Comparison of ENCODE assay signal across 7 cellular contexts in genomic region chr11:65454696-65455456, GRCh38. TPM values are rescaled to one million over a fixed set of nuclear protein-coding genes. Genes with fewer than 3 reads are reported as not detected.
DNase-seq lines count a peak whose midpoint lies in the region; ATAC-seq, FAIRE-seq and TF ChIP-seq lines count a peak whose summit lies in the region.

No MANE protein-coding gene starts in this region.

- peaks cover 32% of the 10 kb centered on the region for H3K4me1 Mint-ChIP-seq in activated B cell treated with CpG ODN at 0.5 μM for 24 hours

- TF ChIP-seq CTCF in activated B cell treated with CpG ODN at 0.5 μM for 24 hours (IDR thresholded peaks at IDR 0.05) (no peak), kidney (IDR thresholded peaks at IDR 0.05; ENCODE audit: borderline replicate concordance, extremely low read depth, insufficient read depth) (no peak)

- H3K4me3 ChIP-seq in kidney (ENCODE audit: low read length in 2 of 2): peak overlapping the region; percentile 69 to 77

- no peaks in the 10 kb centered on the region for H3K9me3 ChIP-seq in kidney (ENCODE audit: control insufficient read depth in 1 of 2, low read length in 2 of 2)

- H3K4me3 Mint-ChIP-seq in activated B cell treated with CpG ODN at 0.5 μM for 24 hours: peak overlapping the region; percentile 95

- CTCF ChIA-PET in activated B cell treated with CpG ODN at 0.5 μM for 24 hours (lab: Charles Lee): interaction anchor here (0.7 kb wide), 1 partner anchor 39 kb away, joined by 3 read pairs; no protein-coding TSS in a partner anchor

- H3K36me3 Mint-ChIP-seq in activated B cell treated with CpG ODN at 0.5 μM for 24 hours (ENCODE audit: low read depth): peaks cover 5% of the 10 kb centered on the region

- intact Hi-C loops in activated B cell treated with CpG ODN at 0.5 μM for 24 hours (cut with micrococcal nuclease): loop anchor here (1.0 kb wide), 3 partner anchors 14 to 39 kb away; no protein-coding TSS in a partner anchor
- intact Hi-C loops in kidney (cut with DNase I): no loop called here

- POLR2A ChIA-PET in activated B cell treated with CpG ODN at 0.5 μM for 24 hours (lab: Charles Lee): interaction anchor here (0.6 to 2.7 kb wide), 19 partner anchors 8 to 75 kb away, joined by 3 to 35 read pairs (median 5); partner anchors contain the start of genes MALAT1 and NEAT1

- ATAC-seq in HG02610 (IDR thresholded peaks at IDR 0.05; ENCODE audit: unreplicated experiment) (peak; percentile 84), activated B cell treated with CpG ODN at 0.5 μM for 24 hours (ENCODE audit: low read depth) (peak; percentile 98)

- H3K27ac ChIP-seq in caudate nucleus (ENCODE audit: low read depth, low read length) (peak overlapping the region; percentile 90), kidney (ENCODE audit: low read depth in 2 of 2, low read length in 2 of 2) (peak overlapping the region; percentile 63 to 90)

- DNase-seq in GM12891 (ENCODE audit: insufficient read length, low spot score): peak; percentile 94
- peak; percentile 75 to 78 for DNase-seq in NCI-H187 (lab: John Stamatoyannopoulos, UW)
- DNase-seq in activated B cell treated with CpG ODN at 0.5 μM for 24 hours: peak; percentile 83
- DNase-seq in caudate nucleus (lab: John Stamatoyannopoulos, UW): peak in 57 of 61 donors; percentile 42 to 93 (median 82)
- DNase-seq in kidney: peak; percentile 95
- peak; percentile 48 to 66 for DNase-seq in stimulated activated CD4-positive, alpha-beta T cell treated with anti-CD3 and anti-CD28 coated beads, Interleukin-1b, Interleukin-23, amount 100 ng/mL, for 1 hour (ENCODE audit: low read depth in 2 of 2)

- H3K9ac ChIP-seq in kidney (ENCODE audit: low read length in 2 of 2): peak overlapping the region; percentile 71 to 83

- peak; percentile 93 for TF ChIP-seq POLR2A in GM12891 (IDR thresholded peaks at IDR 0.05; ENCODE audit: low read depth, low read length)

- no peaks in the 10 kb centered on the region for H3K9me3 Mint-ChIP-seq in activated B cell treated with CpG ODN at 0.5 μM for 24 hours

- no peaks in the 10 kb centered on the region for H3K27me3 Mint-ChIP-seq in activated B cell treated with CpG ODN at 0.5 μM for 24 hours

- no peaks in the 10 kb centered on the region for H3K36me3 ChIP-seq in kidney (ENCODE audit: control insufficient read depth in 1 of 2, insufficient read depth in 2 of 2, low read length in 2 of 2)

- H3K4me1 ChIP-seq in kidney (ENCODE audit: control insufficient read depth in 1 of 2, insufficient read depth in 1 of 2, low read depth in 1 of 2, low read length in 2 of 2): peaks cover 4 to 5% of the 10 kb centered on the region in 2 donors

- FAIRE-seq in GM12891 (lab: Jason Lieb, UNC) (peak; percentile 82), kidney (lab: Jason Lieb, UNC) (no peak)

- H3K27ac Mint-ChIP-seq in activated B cell treated with CpG ODN at 0.5 μM for 24 hours: peak overlapping the region; percentile 90

TF ChIP-seq in GM12891, 5 proteins besides CTCF, POLR2A, EP300 and RAD21:
- TF ChIP-seq POU2F2 (IDR thresholded peaks at IDR 0.05; ENCODE audit: low read depth, low read length) (no peak; the same call in 1 of the 2 replicates), PAX5 (IDR thresholded peaks at IDR 0.05; ENCODE audit: insufficient read depth, low read length, severe bottlenecking) (no peak), TAF1 (IDR thresholded peaks at IDR 0.05; ENCODE audit: low read depth, low read length) (peak; percentile 78; the same call in 1 of the 2 replicates), SPI1 (IDR thresholded peaks at IDR 0.05; ENCODE audit: low read depth, low read length) (no peak), POLR2AphosphoS5 (IDR thresholded peaks at IDR 0.05; ENCODE audit: low read depth, low read length) (peak; percentile 93)

RNA-seq across cellular contexts. Expression of gene NEAT1, which starts 32.3 kb away (rescaled TPM):
- polyA plus RNA-seq in GM12891 (2012; ENCODE audit: low read depth, missing spikeins): 373 TPM
- 578 and 699 TPM in 2 replicates for total RNA-seq in activated B cell treated with CpG ODN at 0.5 μM for 24 hours
- 1,006 TPM for total RNA-seq in kidney
- 595 TPM for polyA plus RNA-seq in kidney (ENCODE audit: insufficient read depth, low read depth, low replicate concordance)

RNA-seq across cellular contexts. Expression of gene MALAT1, which starts 44.0 kb away (rescaled TPM):
- 839 TPM for polyA plus RNA-seq in GM12891 (2012; ENCODE audit: low read depth, missing spikeins)
- total RNA-seq in activated B cell treated with CpG ODN at 0.5 μM for 24 hours (12,540 and 18,961 TPM in 2 replicates), kidney (15,262 TPM)
- 219 TPM for polyA plus RNA-seq in kidney (ENCODE audit: insufficient read depth, low read depth, low replicate concordance)

Comparison
In these comparisons a context has a peak if more than half of its experiments do, and no peak if none do; other contexts are left out.
1. Peak in every context shown above with its lines: DNase-seq, ATAC-seq, H3K4me3 ChIP-seq and H3K27ac ChIP-seq.